8 cellular contexts compared by ENCODE assay signal in the genomic region with DNA sequence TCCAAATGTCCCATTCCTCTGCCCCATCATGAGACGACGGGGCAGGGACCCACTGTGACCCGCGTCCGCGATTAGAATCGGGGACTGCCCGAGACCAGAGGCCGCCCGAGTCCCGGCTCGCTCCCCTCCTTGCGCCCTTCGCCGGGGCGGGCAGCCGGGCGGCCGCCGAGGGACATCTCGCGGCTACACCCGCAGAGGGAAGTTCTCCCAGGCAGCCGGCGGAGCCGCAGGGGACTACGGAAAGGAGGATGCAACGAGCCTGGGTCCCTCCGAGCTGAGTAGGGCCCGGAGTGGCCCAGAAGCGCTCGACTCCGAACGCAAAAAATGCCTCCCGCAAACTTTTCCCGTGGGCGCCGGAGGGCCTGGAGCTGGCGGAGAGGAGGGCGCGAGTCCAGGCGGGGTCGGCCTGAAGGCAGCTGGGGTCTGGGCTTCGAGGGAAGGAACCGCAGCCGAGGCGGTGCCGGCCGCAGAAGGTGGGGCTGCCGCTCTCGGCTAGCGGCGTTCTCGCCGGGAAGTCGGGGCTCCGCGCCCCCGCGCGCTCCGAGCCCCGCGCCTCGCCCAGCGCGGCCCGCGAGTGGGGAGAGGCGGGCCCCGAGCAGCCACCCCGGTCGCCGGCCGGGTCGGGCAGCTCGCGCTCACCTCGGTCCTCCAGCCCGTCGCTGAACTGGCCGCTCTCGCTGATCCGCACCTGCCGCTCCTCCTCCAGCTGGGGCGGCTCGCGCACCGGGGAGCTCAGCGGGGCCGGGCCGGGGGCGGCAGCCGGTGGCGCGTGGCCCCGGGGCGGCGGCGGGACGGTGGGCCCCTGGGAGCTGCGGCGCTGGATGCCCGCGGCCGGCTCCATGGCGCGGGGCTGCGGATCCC. TPM values are rescaled to one million over a fixed set of nuclear protein-coding genes. Genes with fewer than 3 reads are reported as not detected.
DNase-seq lines count a peak whose midpoint lies in the region; ATAC-seq, FAIRE-seq and TF ChIP-seq lines count a peak whose summit lies in the region.

No MANE protein-coding gene starts in this region.

- no peaks in the 10 kb centered on the region for H3K36me3 Mint-ChIP-seq in IgD-negative memory B cell

- TF ChIP-seq EP300 in A549 (IDR thresholded peaks at IDR 0.05), result no peak
- no peak for TF ChIP-seq EP300 in suprapubic skin (IDR thresholded peaks at IDR 0.05)

- peaks cover 64% of the 10 kb centered on the region for H3K27me3 ChIP-seq in brain microvascular endothelial cell (replicated peaks)
- peaks cover 81% of the 10 kb centered on the region for H3K27me3 ChIP-seq in suprapubic skin

- FAIRE-seq in A549 (lab: Jason Lieb, UNC), result no peak

- peak overlapping the region; percentile 82 to 90 (median 88) for H3K4me3 Mint-ChIP-seq in IgD-negative memory B cell

- peak overlapping the region; percentile 98 for H3K4me2 ChIP-seq in A549

- H3K4me1 ChIP-seq in A549, result peaks cover 6% of the 10 kb centered on the region; the same call in 1 of the 3 replicates
- H3K4me1 ChIP-seq in suprapubic skin, result peaks cover 17% of the 10 kb centered on the region

- peak overlapping the region in 1 of 2 experiments; percentile 66; a peak in 3 of 6 replicates for H3K27ac ChIP-seq in A549
- no peak overlapping the region for H3K27ac ChIP-seq in brain microvascular endothelial cell
- no peak overlapping the region for H3K27ac ChIP-seq in suprapubic skin

- no peaks in the 10 kb centered on the region for H3K9me3 Mint-ChIP-seq in IgD-negative memory B cell

- H3K4me1 Mint-ChIP-seq in IgD-negative memory B cell, result peaks cover 18 to 53% (median 39%) of the 10 kb centered on the region in 3 donors

- CTCF ChIA-PET in A549 (lab: Yijun Ruan, JAX), result no interaction called here

- POLR2A ChIA-PET in A549 (lab: Yijun Ruan, JAX), result no interaction called here

- H3K9me3 ChIP-seq in A549 (no peaks in the 10 kb centered on the region), suprapubic skin (no peaks in the 10 kb centered on the region)

- TF ChIP-seq RAD21 in A549 (conservative IDR thresholded peaks at IDR 0.05 in 1 of 2, IDR thresholded peaks at IDR 0.05 in 1 of 2), result no peak

- H3K4me3 ChIP-seq in A549 (peak overlapping the region; percentile 56), brain microvascular endothelial cell (ENCODE audit: low read depth, low read length) (peak overlapping the region; percentile 29), suprapubic skin (peak overlapping the region; percentile 52)

- TF ChIP-seq POLR2A in A549 (IDR thresholded peaks at IDR 0.05; ENCODE audit: low read length) (no peak), suprapubic skin (IDR thresholded peaks at IDR 0.05) (no peak)

- DNase-seq in A549 (ENCODE audit: low read depth in 1 of 2, low spot score in 1 of 2) (no peak), GM13976 (ENCODE audit: low spot score) (peak; percentile 62), brain microvascular endothelial cell (no peak), left lobe of liver (ENCODE audit: low spot score) (no peak), suprapubic skin (ENCODE audit: low spot score in 2 of 2) (no peak), HK-2 (ENCODE audit: unreplicated experiment) (no peak)

- no peaks in the 10 kb centered on the region for H3K36me3 ChIP-seq in brain microvascular endothelial cell (replicated peaks)
- no peaks in the 10 kb centered on the region for H3K36me3 ChIP-seq in suprapubic skin

- in situ Hi-C loops in GM13976 (cut with MboI; ENCODE audit: low sequenced_read_pairs, unreplicated experiment) (no loop called here), brain microvascular endothelial cell (cut with HindIII; ENCODE audit: low pct_ligation_motif_present, low sequenced_read_pairs) (no loop called here)

- no peak overlapping the region for H3K27ac Mint-ChIP-seq in IgD-negative memory B cell

- ATAC-seq in A549, result peak; percentile 44 to 60; a peak in 5 of 6 replicates
- ATAC-seq in left lobe of liver, result peak; percentile 56
- ATAC-seq in HG03457 (IDR thresholded peaks at IDR 0.05; ENCODE audit: unreplicated experiment), result no peak

- no peak for TF ChIP-seq CTCF in A549 (IDR thresholded peaks at IDR 0.05)
- no peak for TF ChIP-seq CTCF in GM13976 (IDR thresholded peaks at IDR 0.05; ENCODE audit: borderline replicate concordance, control extremely low read depth, extremely low read depth, insufficient read depth, missing control alignments)
- no peak for TF ChIP-seq CTCF in brain microvascular endothelial cell (IDR thresholded peaks at IDR 0.05; ENCODE audit: low read depth, low read length, missing control alignments)
- no peak for TF ChIP-seq CTCF in suprapubic skin (IDR thresholded peaks at IDR 0.05)

- H3K27me3 Mint-ChIP-seq in IgD-negative memory B cell, result peaks cover 12% of the 10 kb centered on the region

- WGBS in A549 (ENCODE audit: missing lambda C conversion rate), result 44% methylated on average over 27 of the region's 109 CpGs
- WGBS in suprapubic skin, result 1% methylated on average over 15 of the region's 109 CpGs

TF ChIP-seq in A549, 52 proteins besides CTCF, POLR2A, EP300 and RAD21 (continues in another document):
- TF ChIP-seq MAFK (IDR thresholded peaks at IDR 0.05; ENCODE audit: partially characterized antibody) (no peak), RNF2 (IDR thresholded peaks at IDR 0.05; ENCODE audit: borderline replicate concordance, low read depth) (no peak), KDM1A (IDR thresholded peaks at IDR 0.05; ENCODE audit: low read depth) (no peak), NPAS2 (CRISPR knock-in tag; IDR thresholded peaks at IDR 0.05; ENCODE audit: borderline replicate concordance) (no peak), HOXB13 (CRISPR knock-in tag; IDR thresholded peaks at IDR 0.05; ENCODE audit: low read depth) (no peak)
- TF ChIP-seq, protein P1, sequence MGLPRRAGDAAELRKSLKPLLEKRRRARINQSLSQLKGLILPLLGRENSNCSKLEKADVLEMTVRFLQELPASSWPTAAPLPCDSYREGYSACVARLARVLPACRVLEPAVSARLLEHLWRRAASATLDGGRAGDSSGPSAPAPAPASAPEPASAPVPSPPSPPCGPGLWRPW (IDR thresholded peaks at IDR 0.05), result no peak
- TF ChIP-seq, protein P2, sequence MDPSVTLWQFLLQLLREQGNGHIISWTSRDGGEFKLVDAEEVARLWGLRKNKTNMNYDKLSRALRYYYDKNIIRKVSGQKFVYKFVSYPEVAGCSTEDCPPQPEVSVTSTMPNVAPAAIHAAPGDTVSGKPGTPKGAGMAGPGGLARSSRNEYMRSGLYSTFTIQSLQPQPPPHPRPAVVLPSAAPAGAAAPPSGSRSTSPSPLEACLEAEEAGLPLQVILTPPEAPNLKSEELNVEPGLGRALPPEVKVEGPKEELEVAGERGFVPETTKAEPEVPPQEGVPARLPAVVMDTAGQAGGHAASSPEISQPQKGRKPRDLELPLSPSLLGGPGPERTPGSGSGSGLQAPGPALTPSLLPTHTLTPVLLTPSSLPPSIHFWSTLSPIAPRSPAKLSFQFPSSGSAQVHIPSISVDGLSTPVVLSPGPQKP (IDR thresholded peaks at IDR 0.05; ENCODE audit: low read depth, low read length), result no peak
- TF ChIP-seq, protein P3, sequence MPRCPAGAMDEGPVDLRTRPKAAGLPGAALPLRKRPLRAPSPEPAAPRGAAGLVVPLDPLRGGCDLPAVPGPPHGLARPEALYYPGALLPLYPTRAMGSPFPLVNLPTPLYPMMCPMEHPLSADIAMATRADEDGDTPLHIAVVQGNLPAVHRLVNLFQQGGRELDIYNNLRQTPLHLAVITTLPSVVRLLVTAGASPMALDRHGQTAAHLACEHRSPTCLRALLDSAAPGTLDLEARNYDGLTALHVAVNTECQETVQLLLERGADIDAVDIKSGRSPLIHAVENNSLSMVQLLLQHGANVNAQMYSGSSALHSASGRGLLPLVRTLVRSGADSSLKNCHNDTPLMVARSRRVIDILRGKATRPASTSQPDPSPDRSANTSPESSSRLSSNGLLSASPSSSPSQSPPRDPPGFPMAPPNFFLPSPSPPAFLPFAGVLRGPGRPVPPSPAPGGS (IDR thresholded peaks at IDR 0.05), result no peak
- TF ChIP-seq, protein P4, sequence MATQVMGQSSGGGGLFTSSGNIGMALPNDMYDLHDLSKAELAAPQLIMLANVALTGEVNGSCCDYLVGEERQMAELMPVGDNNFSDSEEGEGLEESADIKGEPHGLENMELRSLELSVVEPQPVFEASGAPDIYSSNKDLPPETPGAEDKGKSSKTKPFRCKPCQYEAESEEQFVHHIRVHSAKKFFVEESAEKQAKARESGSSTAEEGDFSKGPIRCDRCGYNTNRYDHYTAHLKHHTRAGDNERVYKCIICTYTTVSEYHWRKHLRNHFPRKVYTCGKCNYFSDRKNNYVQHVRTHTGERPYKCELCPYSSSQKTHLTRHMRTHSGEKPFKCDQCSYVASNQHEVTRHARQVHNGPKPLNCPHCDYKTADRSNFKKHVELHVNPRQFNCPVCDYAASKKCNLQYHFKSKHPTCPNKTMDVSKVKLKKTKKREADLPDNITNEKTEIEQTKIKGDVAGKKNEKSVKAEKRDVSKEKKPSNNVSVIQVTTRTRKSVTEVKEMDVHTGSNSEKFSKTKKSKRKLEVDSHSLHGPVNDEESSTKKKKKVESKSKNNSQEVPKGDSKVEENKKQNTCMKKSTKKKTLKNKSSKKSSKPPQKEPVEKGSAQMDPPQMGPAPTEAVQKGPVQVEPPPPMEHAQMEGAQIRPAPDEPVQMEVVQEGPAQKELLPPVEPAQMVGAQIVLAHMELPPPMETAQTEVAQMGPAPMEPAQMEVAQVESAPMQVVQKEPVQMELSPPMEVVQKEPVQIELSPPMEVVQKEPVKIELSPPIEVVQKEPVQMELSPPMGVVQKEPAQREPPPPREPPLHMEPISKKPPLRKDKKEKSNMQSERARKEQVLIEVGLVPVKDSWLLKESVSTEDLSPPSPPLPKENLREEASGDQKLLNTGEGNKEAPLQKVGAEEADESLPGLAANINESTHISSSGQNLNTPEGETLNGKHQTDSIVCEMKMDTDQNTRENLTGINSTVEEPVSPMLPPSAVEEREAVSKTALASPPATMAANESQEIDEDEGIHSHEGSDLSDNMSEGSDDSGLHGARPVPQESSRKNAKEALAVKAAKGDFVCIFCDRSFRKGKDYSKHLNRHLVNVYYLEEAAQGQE (IDR thresholded peaks at IDR 0.05), result no peak
- TF ChIP-seq, protein P5, sequence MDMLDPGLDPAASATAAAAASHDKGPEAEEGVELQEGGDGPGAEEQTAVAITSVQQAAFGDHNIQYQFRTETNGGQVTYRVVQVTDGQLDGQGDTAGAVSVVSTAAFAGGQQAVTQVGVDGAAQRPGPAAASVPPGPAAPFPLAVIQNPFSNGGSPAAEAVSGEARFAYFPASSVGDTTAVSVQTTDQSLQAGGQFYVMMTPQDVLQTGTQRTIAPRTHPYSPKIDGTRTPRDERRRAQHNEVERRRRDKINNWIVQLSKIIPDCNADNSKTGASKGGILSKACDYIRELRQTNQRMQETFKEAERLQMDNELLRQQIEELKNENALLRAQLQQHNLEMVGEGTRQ (IDR thresholded peaks at IDR 0.05), result no peak

RNA-seq across cellular contexts. Expression of a gene that starts 0.5 kb away (rescaled TPM):
- polyA plus RNA-seq in A549 (2011; rRNA removed), result not detected in 2 replicates
- polyA plus RNA-seq in A549 (2012; cell fraction: cytosol; rRNA removed), result not detected in 2 replicates
- 0.02 TPM in 1 of 2 replicates, not detected in the other for polyA plus RNA-seq in A549 (2012; cell fraction: nucleus; rRNA removed)
- polyA plus RNA-seq in A549 (2017; fragmentation: RNase III; extraction: RNeasy Plus Mini Kit Qiagen cat#74134 plus additional on column Dnase treatment), result 0.07 TPM in 1 of 3 replicates, not detected in the others
- not detected in 2 replicates for polyA minus RNA-seq in A549 (2011; rRNA and poly(A)+ RNA removed)
- 1.2 TPM for polyA plus RNA-seq in IgD-negative memory B cell
- total RNA-seq in left lobe of liver, result 0.10 TPM
- total RNA-seq in suprapubic skin, result under 1 TPM in 2 of 4 donors, not detected in 2; 0.23 to 0.72 TPM
